8 cellular contexts compared by ENCODE assay signal in the genomic region with DNA sequence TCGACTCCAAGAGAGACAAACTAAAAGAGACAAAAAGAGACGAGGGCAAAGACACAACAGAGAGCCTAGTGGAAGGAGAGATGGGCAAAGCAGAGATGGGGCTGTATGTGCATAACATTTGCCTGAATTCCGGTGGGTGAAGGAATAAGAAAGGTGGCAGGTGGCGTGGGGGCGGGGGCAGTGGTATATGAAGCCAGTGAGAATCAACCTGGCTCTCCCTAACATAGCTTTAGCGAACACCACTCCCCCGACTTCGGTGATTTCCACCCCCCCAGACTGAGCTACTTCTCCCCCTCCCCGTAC.
DNase-seq lines count a peak whose midpoint lies in the region; ATAC-seq and TF ChIP-seq lines count a peak whose summit lies in the region.

No MANE protein-coding gene starts in this region.

- no peaks in the 10 kb centered on the region for H3K4me1 ChIP-seq in RWPE2 (ENCODE audit: insufficient read depth, poor library complexity, severe bottlenecking)

- peaks cover 7% of the 10 kb centered on the region for H3K27me3 ChIP-seq in RWPE2 (ENCODE audit: insufficient read depth, poor library complexity, severe bottlenecking)

- no peaks in the 10 kb centered on the region for H3K9me3 ChIP-seq in RWPE2 (ENCODE audit: severe bottlenecking)

- no peaks in the 10 kb centered on the region for H3K36me3 ChIP-seq in RWPE2 (ENCODE audit: low read depth)

- DNase-seq in GM12865 (ENCODE audit: low read depth) (no peak), RWPE2 (ENCODE audit: low spot score) (no peak), fibroblast of mammary gland (ENCODE audit: low read depth) (no peak), skeletal muscle cell (ENCODE audit: low read depth) (no peak), HuH-7.5 (ENCODE audit: low spot score) (no peak), NCI-H2171 (lab: John Stamatoyannopoulos, UW) (no peak)

- peak overlapping the region; percentile 72 for H3K4me3 ChIP-seq in GM12865 (ENCODE audit: low read depth, low read length)
- H3K4me3 ChIP-seq in RWPE2 (ENCODE audit: severe bottlenecking): peak overlapping the region; percentile 53
- H3K4me3 ChIP-seq in fibroblast of mammary gland (ENCODE audit: control insufficient read depth, low read depth, low read length): peak overlapping the region; percentile 61
- peak overlapping the region; percentile 60 for H3K4me3 ChIP-seq in skeletal muscle cell (ENCODE audit: low read depth, low read length)

- no peak overlapping the region for H3K27ac ChIP-seq in RWPE2 (ENCODE audit: poor library complexity, severe bottlenecking)

- TF ChIP-seq CTCF in GM12865 (IDR thresholded peaks at IDR 0.05; ENCODE audit: insufficient read depth, low read depth, low read length, missing control alignments) (no peak), RWPE2 (IDR thresholded peaks at IDR 0.05; ENCODE audit: poor library complexity, severe bottlenecking) (no peak), fibroblast of mammary gland (conservative IDR thresholded peaks at IDR 0.05; ENCODE audit: control insufficient read depth, insufficient read depth, low read depth, low read length) (no peak)

- ATAC-seq in RWPE2 (ENCODE audit: low read depth): no peak
- ATAC-seq in GM19324 (IDR thresholded peaks at IDR 0.05; ENCODE audit: low FRiP score, unreplicated experiment): no peak
- ATAC-seq in HG02884 (IDR thresholded peaks at IDR 0.05; ENCODE audit: unreplicated experiment): no peak
